Comparison of ENCODE assay signal across 2 cellular contexts in the genomic region with DNA sequence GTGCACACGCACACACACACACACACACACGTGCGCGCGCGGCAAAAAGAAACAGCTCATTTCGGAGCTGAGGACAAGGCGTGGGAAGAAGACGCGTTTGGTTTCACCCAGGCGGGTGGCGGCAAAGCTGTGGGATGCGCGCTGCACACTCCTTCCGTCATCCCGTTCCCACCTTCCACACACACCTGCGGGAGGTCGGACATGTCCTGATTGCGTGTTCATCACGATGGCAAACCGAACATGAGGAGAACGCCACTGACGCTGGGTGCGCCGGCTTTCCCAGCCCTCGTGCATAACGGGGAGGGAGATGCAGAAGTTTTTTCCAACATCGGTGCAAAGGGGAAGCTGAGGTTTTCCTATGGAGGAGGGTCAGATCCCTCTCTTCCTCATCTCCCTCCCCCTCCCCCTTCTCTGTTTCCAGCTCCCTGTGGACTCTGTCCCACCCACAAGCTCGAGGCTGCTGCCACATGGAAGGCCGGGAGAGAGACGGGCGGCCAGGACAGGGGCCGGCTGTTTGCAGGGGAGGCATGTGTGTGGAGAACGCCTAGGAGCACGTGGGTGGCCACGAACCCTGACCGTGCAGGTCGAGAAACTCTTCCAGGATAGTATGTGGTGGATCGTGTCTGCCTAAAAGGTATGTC.
TF ChIP-seq lines count a peak whose summit lies in the region.

No MANE protein-coding gene starts in this region.

TF ChIP-seq in HepG2, 621 proteins besides CTCF, POLR2A, EP300 and RAD21 (continued from another document):
- TF ChIP-seq, protein P1, sequence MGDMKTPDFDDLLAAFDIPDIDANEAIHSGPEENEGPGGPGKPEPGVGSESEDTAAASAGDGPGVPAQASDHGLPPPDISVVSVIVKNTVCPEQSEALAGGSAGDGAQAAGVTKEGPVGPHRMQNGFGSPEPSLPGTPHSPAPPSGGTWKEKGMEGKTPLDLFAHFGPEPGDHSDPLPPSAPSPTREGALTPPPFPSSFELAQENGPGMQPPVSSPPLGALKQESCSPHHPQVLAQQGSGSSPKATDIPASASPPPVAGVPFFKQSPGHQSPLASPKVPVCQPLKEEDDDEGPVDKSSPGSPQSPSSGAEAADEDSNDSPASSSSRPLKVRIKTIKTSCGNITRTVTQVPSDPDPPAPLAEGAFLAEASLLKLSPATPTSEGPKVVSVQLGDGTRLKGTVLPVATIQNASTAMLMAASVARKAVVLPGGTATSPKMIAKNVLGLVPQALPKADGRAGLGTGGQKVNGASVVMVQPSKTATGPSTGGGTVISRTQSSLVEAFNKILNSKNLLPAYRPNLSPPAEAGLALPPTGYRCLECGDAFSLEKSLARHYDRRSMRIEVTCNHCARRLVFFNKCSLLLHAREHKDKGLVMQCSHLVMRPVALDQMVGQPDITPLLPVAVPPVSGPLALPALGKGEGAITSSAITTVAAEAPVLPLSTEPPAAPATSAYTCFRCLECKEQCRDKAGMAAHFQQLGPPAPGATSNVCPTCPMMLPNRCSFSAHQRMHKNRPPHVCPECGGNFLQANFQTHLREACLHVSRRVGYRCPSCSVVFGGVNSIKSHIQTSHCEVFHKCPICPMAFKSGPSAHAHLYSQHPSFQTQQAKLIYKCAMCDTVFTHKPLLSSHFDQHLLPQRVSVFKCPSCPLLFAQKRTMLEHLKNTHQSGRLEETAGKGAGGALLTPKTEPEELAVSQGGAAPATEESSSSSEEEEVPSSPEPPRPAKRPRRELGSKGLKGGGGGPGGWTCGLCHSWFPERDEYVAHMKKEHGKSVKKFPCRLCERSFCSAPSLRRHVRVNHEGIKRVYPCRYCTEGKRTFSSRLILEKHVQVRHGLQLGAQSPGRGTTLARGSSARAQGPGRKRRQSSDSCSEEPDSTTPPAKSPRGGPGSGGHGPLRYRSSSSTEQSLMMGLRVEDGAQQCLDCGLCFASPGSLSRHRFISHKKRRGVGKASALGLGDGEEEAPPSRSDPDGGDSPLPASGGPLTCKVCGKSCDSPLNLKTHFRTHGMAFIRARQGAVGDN (CRISPR knock-in tag; IDR thresholded peaks at IDR 0.05) = 0 out of 2 replicates have a peak, but pooled peaks have one; percentile 19
- no peak for TF ChIP-seq ZNF431 (CRISPR knock-in tag; IDR thresholded peaks at IDR 0.05; ENCODE audit: borderline replicate concordance, low read depth)
TF ChIP-seq in HepG2: peak in this region for 1.

TF ChIP-seq in SK-N-SH, 30 proteins besides CTCF, POLR2A, EP300 and RAD21 (continued from another document):
- TF ChIP-seq SMC3 (IDR thresholded peaks at IDR 0.05; ENCODE audit: low read depth, low read length) (no peak), MXI1 (IDR thresholded peaks at IDR 0.05; ENCODE audit: low read depth, low read length) (no peak), RCOR1 (IDR thresholded peaks at IDR 0.05; ENCODE audit: low read length) (no peak), RFX5 (IDR thresholded peaks at IDR 0.05; ENCODE audit: low read length) (no peak)
- TF ChIP-seq, protein P2, sequence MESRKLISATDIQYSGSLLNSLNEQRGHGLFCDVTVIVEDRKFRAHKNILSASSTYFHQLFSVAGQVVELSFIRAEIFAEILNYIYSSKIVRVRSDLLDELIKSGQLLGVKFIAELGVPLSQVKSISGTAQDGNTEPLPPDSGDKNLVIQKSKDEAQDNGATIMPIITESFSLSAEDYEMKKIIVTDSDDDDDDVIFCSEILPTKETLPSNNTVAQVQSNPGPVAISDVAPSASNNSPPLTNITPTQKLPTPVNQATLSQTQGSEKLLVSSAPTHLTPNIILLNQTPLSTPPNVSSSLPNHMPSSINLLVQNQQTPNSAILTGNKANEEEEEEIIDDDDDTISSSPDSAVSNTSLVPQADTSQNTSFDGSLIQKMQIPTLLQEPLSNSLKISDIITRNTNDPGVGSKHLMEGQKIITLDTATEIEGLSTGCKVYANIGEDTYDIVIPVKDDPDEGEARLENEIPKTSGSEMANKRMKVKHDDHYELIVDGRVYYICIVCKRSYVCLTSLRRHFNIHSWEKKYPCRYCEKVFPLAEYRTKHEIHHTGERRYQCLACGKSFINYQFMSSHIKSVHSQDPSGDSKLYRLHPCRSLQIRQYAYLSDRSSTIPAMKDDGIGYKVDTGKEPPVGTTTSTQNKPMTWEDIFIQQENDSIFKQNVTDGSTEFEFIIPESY (IDR thresholded peaks at IDR 0.05; ENCODE audit: borderline replicate concordance, low read depth) = no peak
- TF ChIP-seq, protein P3, sequence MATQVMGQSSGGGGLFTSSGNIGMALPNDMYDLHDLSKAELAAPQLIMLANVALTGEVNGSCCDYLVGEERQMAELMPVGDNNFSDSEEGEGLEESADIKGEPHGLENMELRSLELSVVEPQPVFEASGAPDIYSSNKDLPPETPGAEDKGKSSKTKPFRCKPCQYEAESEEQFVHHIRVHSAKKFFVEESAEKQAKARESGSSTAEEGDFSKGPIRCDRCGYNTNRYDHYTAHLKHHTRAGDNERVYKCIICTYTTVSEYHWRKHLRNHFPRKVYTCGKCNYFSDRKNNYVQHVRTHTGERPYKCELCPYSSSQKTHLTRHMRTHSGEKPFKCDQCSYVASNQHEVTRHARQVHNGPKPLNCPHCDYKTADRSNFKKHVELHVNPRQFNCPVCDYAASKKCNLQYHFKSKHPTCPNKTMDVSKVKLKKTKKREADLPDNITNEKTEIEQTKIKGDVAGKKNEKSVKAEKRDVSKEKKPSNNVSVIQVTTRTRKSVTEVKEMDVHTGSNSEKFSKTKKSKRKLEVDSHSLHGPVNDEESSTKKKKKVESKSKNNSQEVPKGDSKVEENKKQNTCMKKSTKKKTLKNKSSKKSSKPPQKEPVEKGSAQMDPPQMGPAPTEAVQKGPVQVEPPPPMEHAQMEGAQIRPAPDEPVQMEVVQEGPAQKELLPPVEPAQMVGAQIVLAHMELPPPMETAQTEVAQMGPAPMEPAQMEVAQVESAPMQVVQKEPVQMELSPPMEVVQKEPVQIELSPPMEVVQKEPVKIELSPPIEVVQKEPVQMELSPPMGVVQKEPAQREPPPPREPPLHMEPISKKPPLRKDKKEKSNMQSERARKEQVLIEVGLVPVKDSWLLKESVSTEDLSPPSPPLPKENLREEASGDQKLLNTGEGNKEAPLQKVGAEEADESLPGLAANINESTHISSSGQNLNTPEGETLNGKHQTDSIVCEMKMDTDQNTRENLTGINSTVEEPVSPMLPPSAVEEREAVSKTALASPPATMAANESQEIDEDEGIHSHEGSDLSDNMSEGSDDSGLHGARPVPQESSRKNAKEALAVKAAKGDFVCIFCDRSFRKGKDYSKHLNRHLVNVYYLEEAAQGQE (IDR thresholded peaks at IDR 0.05; ENCODE audit: low read depth, low read length) = no peak
- TF ChIP-seq, protein P4, sequence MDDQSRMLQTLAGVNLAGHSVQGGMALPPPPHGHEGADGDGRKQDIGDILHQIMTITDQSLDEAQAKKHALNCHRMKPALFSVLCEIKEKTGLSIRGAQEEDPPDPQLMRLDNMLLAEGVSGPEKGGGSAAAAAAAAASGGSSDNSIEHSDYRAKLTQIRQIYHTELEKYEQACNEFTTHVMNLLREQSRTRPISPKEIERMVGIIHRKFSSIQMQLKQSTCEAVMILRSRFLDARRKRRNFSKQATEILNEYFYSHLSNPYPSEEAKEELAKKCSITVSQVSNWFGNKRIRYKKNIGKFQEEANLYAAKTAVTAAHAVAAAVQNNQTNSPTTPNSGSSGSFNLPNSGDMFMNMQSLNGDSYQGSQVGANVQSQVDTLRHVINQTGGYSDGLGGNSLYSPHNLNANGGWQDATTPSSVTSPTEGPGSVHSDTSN (IDR thresholded peaks at IDR 0.05) = no peak
